ENCODE assay signal across 1 cellular context in genomic region chr6:37741757-37742400, GRCh38.
TF ChIP-seq lines count a peak whose summit lies in the region.

No MANE protein-coding gene starts in this region.

TF ChIP-seq in HepG2, 621 proteins besides CTCF, POLR2A, EP300 and RAD21 (continued from another document and continues in another):
- no peak for TF ChIP-seq AKNA (CRISPR knock-in tag; IDR thresholded peaks at IDR 0.05; ENCODE audit: borderline replicate concordance)
- 0 out of 2 replicates have a peak, but pooled peaks have one; percentile 39 for TF ChIP-seq TSC22D2 (CRISPR knock-in tag; IDR thresholded peaks at IDR 0.05; ENCODE audit: borderline replicate concordance)
- no peak for TF ChIP-seq ZBTB46 (CRISPR knock-in tag; IDR thresholded peaks at IDR 0.05; ENCODE audit: borderline replicate concordance)
- TF ChIP-seq, protein P1, sequence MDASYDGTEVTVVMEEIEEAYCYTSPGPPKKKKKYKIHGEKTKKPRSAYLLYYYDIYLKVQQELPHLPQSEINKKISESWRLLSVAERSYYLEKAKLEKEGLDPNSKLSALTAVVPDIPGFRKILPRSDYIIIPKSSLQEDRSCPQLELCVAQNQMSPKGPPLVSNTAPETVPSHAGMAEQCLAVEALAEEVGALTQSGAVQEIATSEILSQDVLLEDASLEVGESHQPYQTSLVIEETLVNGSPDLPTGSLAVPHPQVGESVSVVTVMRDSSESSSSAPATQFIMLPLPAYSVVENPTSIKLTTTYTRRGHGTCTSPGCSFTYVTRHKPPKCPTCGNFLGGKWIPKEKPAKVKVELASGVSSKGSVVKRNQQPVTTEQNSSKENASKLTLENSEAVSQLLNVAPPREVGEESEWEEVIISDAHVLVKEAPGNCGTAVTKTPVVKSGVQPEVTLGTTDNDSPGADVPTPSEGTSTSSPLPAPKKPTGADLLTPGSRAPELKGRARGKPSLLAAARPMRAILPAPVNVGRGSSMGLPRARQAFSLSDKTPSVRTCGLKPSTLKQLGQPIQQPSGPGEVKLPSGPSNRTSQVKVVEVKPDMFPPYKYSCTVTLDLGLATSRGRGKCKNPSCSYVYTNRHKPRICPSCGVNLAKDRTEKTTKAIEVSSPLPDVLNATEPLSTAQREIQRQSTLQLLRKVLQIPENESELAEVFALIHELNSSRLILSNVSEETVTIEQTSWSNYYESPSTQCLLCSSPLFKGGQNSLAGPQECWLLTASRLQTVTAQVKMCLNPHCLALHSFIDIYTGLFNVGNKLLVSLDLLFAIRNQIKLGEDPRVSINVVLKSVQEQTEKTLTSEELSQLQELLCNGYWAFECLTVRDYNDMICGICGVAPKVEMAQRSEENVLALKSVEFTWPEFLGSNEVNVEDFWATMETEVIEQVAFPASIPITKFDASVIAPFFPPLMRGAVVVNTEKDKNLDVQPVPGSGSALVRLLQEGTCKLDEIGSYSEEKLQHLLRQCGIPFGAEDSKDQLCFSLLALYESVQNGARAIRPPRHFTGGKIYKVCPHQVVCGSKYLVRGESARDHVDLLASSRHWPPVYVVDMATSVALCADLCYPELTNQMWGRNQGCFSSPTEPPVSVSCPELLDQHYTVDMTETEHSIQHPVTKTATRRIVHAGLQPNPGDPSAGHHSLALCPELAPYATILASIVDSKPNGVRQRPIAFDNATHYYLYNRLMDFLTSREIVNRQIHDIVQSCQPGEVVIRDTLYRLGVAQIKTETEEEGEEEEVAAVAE (CRISPR knock-in tag; IDR thresholded peaks at IDR 0.05; ENCODE audit: borderline replicate concordance): no peak
- no peak; the same call in 1 of the 2 replicates for TF ChIP-seq KMT2A (CRISPR knock-in tag; IDR thresholded peaks at IDR 0.05)
- no peak for TF ChIP-seq ZNF883 (CRISPR knock-in tag; IDR thresholded peaks at IDR 0.05; ENCODE audit: not compliant biosample characterization)
- TF ChIP-seq GATAD1 (CRISPR knock-in tag; IDR thresholded peaks at IDR 0.05): no peak
- TF ChIP-seq, protein P2, sequence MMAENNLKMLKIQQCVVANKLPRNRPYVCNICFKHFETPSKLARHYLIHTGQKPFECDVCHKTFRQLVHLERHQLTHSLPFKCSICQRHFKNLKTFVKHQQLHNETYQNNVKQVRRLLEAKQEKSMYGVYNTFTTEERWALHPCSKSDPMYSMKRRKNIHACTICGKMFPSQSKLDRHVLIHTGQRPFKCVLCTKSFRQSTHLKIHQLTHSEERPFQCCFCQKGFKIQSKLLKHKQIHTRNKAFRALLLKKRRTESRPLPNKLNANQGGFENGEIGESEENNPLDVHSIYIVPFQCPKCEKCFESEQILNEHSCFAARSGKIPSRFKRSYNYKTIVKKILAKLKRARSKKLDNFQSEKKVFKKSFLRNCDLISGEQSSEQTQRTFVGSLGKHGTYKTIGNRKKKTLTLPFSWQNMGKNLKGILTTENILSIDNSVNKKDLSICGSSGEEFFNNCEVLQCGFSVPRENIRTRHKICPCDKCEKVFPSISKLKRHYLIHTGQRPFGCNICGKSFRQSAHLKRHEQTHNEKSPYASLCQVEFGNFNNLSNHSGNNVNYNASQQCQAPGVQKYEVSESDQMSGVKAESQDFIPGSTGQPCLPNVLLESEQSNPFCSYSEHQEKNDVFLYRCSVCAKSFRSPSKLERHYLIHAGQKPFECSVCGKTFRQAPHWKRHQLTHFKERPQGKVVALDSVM (CRISPR knock-in tag; IDR thresholded peaks at IDR 0.05): peak; percentile 54
- TF ChIP-seq, protein P3, sequence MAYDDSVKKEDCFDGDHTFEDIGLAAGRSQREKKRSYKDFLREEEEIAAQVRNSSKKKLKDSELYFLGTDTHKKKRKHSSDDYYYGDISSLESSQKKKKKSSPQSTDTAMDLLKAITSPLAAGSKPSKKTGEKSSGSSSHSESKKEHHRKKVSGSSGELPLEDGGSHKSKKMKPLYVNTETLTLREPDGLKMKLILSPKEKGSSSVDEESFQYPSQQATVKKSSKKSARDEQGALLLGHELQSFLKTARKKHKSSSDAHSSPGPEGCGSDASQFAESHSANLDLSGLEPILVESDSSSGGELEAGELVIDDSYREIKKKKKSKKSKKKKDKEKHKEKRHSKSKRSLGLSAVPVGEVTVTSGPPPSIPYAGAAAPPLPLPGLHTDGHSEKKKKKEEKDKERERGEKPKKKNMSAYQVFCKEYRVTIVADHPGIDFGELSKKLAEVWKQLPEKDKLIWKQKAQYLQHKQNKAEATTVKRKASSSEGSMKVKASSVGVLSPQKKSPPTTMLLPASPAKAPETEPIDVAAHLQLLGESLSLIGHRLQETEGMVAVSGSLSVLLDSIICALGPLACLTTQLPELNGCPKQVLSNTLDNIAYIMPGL (CRISPR knock-in tag; IDR thresholded peaks at IDR 0.05; ENCODE audit: borderline replicate concordance in 1 of 2, low read depth in 1 of 2): 0 out of 4 replicates have a peak, but pooled peaks have one; percentile 6 to 31
- TF ChIP-seq ISX (CRISPR knock-in tag; conservative IDR thresholded peaks at IDR 0.05): 0 out of 2 replicates have a peak, but pooled peaks have one; percentile 41
- TF ChIP-seq, protein P4, sequence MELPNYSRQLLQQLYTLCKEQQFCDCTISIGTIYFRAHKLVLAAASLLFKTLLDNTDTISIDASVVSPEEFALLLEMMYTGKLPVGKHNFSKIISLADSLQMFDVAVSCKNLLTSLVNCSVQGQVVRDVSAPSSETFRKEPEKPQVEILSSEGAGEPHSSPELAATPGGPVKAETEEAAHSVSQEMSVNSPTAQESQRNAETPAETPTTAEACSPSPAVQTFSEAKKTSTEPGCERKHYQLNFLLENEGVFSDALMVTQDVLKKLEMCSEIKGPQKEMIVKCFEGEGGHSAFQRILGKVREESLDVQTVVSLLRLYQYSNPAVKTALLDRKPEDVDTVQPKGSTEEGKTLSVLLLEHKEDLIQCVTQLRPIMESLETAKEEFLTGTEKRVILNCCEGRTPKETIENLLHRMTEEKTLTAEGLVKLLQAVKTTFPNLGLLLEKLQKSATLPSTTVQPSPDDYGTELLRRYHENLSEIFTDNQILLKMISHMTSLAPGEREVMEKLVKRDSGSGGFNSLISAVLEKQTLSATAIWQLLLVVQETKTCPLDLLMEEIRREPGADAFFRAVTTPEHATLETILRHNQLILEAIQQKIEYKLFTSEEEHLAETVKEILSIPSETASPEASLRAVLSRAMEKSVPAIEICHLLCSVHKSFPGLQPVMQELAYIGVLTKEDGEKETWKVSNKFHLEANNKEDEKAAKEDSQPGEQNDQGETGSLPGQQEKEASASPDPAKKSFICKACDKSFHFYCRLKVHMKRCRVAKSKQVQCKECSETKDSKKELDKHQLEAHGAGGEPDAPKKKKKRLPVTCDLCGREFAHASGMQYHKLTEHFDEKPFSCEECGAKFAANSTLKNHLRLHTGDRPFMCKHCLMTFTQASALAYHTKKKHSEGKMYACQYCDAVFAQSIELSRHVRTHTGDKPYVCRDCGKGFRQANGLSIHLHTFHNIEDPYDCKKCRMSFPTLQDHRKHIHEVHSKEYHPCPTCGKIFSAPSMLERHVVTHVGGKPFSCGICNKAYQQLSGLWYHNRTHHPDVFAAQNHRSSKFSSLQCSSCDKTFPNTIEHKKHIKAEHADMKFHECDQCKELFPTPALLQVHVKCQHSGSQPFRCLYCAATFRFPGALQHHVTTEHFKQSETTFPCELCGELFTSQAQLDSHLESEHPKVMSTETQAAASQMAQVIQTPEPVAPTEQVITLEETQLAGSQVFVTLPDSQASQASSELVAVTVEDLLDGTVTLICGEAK (IDR thresholded peaks at IDR 0.05): no peak
- TF ChIP-seq, protein P4 (CRISPR knock-in tag; IDR thresholded peaks at IDR 0.05): no peak
- peak; percentile 82 for TF ChIP-seq STAG1 (CRISPR knock-in tag; IDR thresholded peaks at IDR 0.05)
- peak; percentile 82 for TF ChIP-seq SMC3 (IDR thresholded peaks at IDR 0.05; ENCODE audit: low read length)
- TF ChIP-seq ZNF720 (CRISPR knock-in tag; IDR thresholded peaks at IDR 0.05): no peak
- TF ChIP-seq GATAD2A (CRISPR knock-in tag; IDR thresholded peaks at IDR 0.05): 0 out of 2 replicates have a peak, but pooled peaks have one; percentile 17
- TF ChIP-seq ZNF263 (CRISPR knock-in tag; IDR thresholded peaks at IDR 0.05): 0 out of 2 replicates have a peak, but pooled peaks have one; percentile 18
- TF ChIP-seq, protein P5, sequence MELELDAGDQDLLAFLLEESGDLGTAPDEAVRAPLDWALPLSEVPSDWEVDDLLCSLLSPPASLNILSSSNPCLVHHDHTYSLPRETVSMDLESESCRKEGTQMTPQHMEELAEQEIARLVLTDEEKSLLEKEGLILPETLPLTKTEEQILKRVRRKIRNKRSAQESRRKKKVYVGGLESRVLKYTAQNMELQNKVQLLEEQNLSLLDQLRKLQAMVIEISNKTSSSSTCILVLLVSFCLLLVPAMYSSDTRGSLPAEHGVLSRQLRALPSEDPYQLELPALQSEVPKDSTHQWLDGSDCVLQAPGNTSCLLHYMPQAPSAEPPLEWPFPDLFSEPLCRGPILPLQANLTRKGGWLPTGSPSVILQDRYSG (CRISPR knock-in tag; IDR thresholded peaks at IDR 0.05): 0 out of 2 replicates have a peak, but pooled peaks have one; percentile 36
- TF ChIP-seq ZFP36 (IDR thresholded peaks at IDR 0.05; ENCODE audit: borderline replicate concordance, low read depth, low read length, partially characterized antibody): no peak
- peak; percentile 23; the same call in 1 of the 2 replicates for TF ChIP-seq ZNF501 (CRISPR knock-in tag; IDR thresholded peaks at IDR 0.05)
- TF ChIP-seq NR2C2 (CRISPR knock-in tag; IDR thresholded peaks at IDR 0.05; ENCODE audit: borderline replicate concordance): no peak
- TF ChIP-seq ZNF33B (CRISPR knock-in tag; IDR thresholded peaks at IDR 0.05): no peak
- TF ChIP-seq ZNF652 (CRISPR knock-in tag; IDR thresholded peaks at IDR 0.05; ENCODE audit: borderline replicate concordance, low read depth): peak; percentile 59; the same call in 1 of the 2 replicates
